ENCODE assay signal across 1 cellular context in the genomic region with DNA sequence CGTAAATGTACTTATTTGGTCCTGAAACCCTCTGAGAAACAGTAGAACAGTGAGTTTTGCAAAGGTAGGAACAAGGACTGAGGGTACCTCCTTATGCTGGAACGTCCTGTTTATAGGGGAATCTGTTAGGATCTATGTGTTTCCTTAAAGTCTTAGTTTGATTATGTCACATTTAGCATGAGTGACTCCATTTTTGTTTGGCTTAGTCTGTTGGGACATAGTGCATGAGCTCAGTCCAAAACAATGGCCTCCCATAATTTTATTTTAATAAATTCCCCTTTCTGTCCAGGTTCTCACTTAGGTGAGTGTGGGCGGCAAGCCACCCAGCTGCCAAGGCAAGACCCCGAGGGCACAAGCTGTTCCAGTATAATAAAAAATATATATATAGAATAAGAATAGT.
TF ChIP-seq lines count a peak whose summit lies in the region.

No MANE protein-coding gene starts in this region.

TF ChIP-seq in GM12878, 131 proteins besides CTCF, POLR2A, EP300 and RAD21:
- TF ChIP-seq, protein P1, sequence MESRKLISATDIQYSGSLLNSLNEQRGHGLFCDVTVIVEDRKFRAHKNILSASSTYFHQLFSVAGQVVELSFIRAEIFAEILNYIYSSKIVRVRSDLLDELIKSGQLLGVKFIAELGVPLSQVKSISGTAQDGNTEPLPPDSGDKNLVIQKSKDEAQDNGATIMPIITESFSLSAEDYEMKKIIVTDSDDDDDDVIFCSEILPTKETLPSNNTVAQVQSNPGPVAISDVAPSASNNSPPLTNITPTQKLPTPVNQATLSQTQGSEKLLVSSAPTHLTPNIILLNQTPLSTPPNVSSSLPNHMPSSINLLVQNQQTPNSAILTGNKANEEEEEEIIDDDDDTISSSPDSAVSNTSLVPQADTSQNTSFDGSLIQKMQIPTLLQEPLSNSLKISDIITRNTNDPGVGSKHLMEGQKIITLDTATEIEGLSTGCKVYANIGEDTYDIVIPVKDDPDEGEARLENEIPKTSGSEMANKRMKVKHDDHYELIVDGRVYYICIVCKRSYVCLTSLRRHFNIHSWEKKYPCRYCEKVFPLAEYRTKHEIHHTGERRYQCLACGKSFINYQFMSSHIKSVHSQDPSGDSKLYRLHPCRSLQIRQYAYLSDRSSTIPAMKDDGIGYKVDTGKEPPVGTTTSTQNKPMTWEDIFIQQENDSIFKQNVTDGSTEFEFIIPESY (IDR thresholded peaks at IDR 0.05), result no peak
- TF ChIP-seq SUPT20H (IDR thresholded peaks at IDR 0.05; ENCODE audit: borderline replicate concordance, control insufficient read depth, low read depth, low read length) (no peak), ZBED1 (IDR thresholded peaks at IDR 0.05; ENCODE audit: borderline replicate concordance) (no peak), SMAD5 (IDR thresholded peaks at IDR 0.05; ENCODE audit: low read depth) (no peak), SMARCA5 (IDR thresholded peaks at IDR 0.05) (peak; percentile 39; the same call in 1 of the 2 replicates), RAD51 (IDR thresholded peaks at IDR 0.05) (no peak), BACH1 (IDR thresholded peaks at IDR 0.05; ENCODE audit: borderline replicate concordance) (no peak), HDGF (IDR thresholded peaks at IDR 0.05) (no peak)
- TF ChIP-seq, protein P2, sequence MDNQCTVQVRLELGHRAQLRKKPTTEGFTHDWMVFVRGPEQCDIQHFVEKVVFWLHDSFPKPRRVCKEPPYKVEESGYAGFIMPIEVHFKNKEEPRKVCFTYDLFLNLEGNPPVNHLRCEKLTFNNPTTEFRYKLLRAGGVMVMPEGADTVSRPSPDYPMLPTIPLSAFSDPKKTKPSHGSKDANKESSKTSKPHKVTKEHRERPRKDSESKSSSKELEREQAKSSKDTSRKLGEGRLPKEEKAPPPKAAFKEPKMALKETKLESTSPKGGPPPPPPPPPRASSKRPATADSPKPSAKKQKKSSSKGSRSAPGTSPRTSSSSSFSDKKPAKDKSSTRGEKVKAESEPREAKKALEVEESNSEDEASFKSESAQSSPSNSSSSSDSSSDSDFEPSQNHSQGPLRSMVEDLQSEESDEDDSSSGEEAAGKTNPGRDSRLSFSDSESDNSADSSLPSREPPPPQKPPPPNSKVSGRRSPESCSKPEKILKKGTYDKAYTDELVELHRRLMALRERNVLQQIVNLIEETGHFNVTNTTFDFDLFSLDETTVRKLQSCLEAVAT (IDR thresholded peaks at IDR 0.05), result no peak
- TF ChIP-seq, protein P3, sequence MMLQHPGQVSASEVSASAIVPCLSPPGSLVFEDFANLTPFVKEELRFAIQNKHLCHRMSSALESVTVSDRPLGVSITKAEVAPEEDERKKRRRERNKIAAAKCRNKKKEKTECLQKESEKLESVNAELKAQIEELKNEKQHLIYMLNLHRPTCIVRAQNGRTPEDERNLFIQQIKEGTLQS (IDR thresholded peaks at IDR 0.05; ENCODE audit: borderline replicate concordance, extremely low read depth, low read depth, low read length), result no peak
- TF ChIP-seq, protein P4, sequence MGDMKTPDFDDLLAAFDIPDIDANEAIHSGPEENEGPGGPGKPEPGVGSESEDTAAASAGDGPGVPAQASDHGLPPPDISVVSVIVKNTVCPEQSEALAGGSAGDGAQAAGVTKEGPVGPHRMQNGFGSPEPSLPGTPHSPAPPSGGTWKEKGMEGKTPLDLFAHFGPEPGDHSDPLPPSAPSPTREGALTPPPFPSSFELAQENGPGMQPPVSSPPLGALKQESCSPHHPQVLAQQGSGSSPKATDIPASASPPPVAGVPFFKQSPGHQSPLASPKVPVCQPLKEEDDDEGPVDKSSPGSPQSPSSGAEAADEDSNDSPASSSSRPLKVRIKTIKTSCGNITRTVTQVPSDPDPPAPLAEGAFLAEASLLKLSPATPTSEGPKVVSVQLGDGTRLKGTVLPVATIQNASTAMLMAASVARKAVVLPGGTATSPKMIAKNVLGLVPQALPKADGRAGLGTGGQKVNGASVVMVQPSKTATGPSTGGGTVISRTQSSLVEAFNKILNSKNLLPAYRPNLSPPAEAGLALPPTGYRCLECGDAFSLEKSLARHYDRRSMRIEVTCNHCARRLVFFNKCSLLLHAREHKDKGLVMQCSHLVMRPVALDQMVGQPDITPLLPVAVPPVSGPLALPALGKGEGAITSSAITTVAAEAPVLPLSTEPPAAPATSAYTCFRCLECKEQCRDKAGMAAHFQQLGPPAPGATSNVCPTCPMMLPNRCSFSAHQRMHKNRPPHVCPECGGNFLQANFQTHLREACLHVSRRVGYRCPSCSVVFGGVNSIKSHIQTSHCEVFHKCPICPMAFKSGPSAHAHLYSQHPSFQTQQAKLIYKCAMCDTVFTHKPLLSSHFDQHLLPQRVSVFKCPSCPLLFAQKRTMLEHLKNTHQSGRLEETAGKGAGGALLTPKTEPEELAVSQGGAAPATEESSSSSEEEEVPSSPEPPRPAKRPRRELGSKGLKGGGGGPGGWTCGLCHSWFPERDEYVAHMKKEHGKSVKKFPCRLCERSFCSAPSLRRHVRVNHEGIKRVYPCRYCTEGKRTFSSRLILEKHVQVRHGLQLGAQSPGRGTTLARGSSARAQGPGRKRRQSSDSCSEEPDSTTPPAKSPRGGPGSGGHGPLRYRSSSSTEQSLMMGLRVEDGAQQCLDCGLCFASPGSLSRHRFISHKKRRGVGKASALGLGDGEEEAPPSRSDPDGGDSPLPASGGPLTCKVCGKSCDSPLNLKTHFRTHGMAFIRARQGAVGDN (IDR thresholded peaks at IDR 0.05), result peak; percentile 65; the same call in 1 of the 2 replicates
- TF ChIP-seq, protein P5, sequence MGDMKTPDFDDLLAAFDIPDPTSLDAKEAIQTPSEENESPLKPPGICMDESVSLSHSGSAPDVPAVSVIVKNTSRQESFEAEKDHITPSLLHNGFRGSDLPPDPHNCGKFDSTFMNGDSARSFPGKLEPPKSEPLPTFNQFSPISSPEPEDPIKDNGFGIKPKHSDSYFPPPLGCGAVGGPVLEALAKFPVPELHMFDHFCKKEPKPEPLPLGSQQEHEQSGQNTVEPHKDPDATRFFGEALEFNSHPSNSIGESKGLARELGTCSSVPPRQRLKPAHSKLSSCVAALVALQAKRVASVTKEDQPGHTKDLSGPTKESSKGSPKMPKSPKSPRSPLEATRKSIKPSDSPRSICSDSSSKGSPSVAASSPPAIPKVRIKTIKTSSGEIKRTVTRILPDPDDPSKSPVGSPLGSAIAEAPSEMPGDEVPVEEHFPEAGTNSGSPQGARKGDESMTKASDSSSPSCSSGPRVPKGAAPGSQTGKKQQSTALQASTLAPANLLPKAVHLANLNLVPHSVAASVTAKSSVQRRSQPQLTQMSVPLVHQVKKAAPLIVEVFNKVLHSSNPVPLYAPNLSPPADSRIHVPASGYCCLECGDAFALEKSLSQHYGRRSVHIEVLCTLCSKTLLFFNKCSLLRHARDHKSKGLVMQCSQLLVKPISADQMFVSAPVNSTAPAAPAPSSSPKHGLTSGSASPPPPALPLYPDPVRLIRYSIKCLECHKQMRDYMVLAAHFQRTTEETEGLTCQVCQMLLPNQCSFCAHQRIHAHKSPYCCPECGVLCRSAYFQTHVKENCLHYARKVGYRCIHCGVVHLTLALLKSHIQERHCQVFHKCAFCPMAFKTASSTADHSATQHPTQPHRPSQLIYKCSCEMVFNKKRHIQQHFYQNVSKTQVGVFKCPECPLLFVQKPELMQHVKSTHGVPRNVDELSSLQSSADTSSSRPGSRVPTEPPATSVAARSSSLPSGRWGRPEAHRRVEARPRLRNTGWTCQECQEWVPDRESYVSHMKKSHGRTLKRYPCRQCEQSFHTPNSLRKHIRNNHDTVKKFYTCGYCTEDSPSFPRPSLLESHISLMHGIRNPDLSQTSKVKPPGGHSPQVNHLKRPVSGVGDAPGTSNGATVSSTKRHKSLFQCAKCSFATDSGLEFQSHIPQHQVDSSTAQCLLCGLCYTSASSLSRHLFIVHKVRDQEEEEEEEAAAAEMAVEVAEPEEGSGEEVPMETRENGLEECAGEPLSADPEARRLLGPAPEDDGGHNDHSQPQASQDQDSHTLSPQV (IDR thresholded peaks at IDR 0.05), result peak; percentile 92
- TF ChIP-seq, protein P6, sequence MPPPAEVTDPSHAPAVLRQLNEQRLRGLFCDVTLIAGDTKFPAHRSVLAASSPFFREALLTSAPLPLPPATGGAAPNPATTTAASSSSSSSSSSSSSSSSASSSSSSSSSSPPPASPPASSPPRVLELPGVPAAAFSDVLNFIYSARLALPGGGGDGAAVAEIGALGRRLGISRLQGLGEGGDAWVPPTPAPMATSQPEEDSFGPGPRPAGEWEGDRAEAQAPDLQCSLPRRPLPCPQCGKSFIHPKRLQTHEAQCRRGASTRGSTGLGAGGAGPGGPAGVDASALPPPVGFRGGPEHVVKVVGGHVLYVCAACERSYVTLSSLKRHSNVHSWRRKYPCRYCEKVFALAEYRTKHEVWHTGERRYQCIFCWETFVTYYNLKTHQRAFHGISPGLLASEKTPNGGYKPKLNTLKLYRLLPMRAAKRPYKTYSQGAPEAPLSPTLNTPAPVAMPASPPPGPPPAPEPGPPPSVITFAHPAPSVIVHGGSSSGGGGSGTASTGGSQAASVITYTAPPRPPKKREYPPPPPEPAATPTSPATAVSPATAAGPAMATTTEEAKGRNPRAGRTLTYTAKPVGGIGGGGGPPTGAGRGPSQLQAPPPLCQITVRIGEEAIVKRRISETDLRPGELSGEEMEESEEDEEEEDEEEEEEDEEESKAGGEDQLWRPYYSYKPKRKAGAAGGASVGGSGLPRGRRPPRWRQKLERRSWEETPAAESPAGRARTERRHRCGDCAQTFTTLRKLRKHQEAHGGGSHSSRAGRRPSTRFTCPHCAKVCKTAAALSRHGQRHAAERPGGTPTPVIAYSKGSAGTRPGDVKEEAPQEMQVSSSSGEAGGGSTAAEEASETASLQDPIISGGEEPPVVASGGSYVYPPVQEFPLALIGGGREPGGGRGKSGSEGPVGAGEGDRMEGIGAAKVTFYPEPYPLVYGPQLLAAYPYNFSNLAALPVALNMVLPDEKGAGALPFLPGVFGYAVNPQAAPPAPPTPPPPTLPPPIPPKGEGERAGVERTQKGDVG (CRISPR knock-in tag; IDR thresholded peaks at IDR 0.05), result peak; percentile 23; the same call in 1 of the 2 replicates
